In the genomic region with DNA sequence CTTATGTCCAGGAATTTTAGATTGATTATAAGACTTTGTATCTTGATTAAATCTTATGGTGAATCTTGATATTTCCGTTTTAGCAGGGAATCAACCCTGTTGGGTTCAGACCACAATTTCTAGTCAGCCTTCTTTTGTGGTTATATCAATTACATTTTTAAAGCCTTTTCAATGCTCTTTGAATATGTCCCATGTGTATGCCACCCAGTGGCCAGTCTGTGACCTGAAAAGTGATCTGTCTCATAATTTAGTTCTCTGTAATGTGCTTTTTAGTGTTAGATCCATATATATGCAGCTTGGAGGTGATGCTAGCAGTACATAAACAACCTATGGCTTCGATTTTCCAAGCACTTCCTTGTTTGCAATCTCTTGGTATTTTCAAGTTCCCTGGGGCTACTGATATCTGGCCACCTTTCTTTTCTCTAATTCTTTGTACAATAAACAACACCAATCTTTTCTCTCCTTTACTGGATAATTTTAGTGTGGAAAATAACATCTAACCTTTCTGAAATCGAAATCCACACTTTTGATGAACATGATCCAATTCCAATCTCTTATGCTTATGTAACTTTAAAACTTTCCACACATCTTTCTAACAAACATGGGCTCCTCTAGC, we compare ENCODE assay signal across 1 cellular context.
TF ChIP-seq lines count a peak whose summit lies in the region.

No MANE protein-coding gene starts in this region.

TF ChIP-seq in IMR-90, 13 proteins besides CTCF, POLR2A, EP300 and RAD21:
- TF ChIP-seq SMC3 (IDR thresholded peaks at IDR 0.05; ENCODE audit: low read depth, low read length) (peak; percentile 23; the same call in 1 of the 2 replicates), MXI1 (IDR thresholded peaks at IDR 0.05; ENCODE audit: borderline replicate concordance, low read depth, low read length) (no peak)
